ENCODE assay signal across 24 cellular contexts in the genomic region with DNA sequence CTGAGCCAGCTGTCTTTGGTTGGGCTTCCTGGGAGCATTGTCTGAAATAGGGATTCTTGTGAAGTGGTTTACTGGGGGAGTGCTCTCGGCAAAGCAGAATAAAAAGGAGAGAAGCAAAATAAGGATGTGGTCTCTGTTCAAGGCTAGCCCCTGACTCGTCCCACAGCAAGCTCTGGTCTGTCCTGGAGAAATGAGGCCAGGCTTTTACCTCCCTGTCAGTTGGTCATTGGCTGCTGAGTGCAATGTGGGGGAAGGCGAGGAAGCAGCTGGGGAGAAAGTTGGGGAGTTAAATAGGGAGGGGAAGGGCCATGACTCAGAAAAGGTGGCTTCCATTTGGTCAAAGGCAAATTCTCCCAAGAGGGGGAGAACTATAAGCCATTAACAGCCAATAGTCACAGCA.
DNase-seq lines count a peak whose midpoint lies in the region; ATAC-seq, FAIRE-seq and TF ChIP-seq lines count a peak whose summit lies in the region.
"Had no signal": no experiment of that assay in that cellular context is flagged by ENCODE, and none has a peak within 500 bp of the region (broad histone marks: within the 10 kb centered on the region; RNA-seq: fewer than 3 reads in every experiment).

No MANE protein-coding gene starts in this region.

- H2AFZ ChIP-seq in astrocyte (ENCODE audit: low read depth, low read length): no peak overlapping the region
- H2AFZ ChIP-seq: GM23248 had no signal

- ATAC-seq in GM18867 (IDR thresholded peaks at IDR 0.05; ENCODE audit: unreplicated experiment): no peak
- ATAC-seq: A549, K562 had no signal

- no peak overlapping the region for H3K4me2 ChIP-seq in astrocyte (ENCODE audit: low read length)
- H3K4me2 ChIP-seq: A549 had no signal

- no peaks in the 10 kb centered on the region for H3K36me3 ChIP-seq in astrocyte (ENCODE audit: insufficient read depth, low read length)
- H3K36me3 ChIP-seq: HAP-1 had no signal

- no peaks in the 10 kb centered on the region for H3K27me3 ChIP-seq in astrocyte (ENCODE audit: insufficient read depth, low read length)

- FAIRE-seq in astrocyte (lab: Jason Lieb, UNC): no peak
- FAIRE-seq: A549, K562 had no signal

- H3K79me2 ChIP-seq in astrocyte (ENCODE audit: insufficient read depth, low read length): no peaks in the 10 kb centered on the region

- no peak for TF ChIP-seq CTCF in HFFc6 (IDR thresholded peaks at IDR 0.05)
- no peak for TF ChIP-seq CTCF in astrocyte (IDR thresholded peaks at IDR 0.05; ENCODE audit: insufficient read depth, low read depth, low read length)
- no peak for TF ChIP-seq CTCF in nephron (IDR thresholded peaks at IDR 0.05; ENCODE audit: unreplicated experiment in 3 of 3)
- TF ChIP-seq CTCF in coronary artery (IDR thresholded peaks at IDR 0.05): no peak

- no peak overlapping the region for H3K9ac ChIP-seq in astrocyte (ENCODE audit: low read length)
- H3K9ac ChIP-seq: GM23248 had no signal

- H3K27ac ChIP-seq in astrocyte (ENCODE audit: low read depth, low read length) (no peak overlapping the region), coronary artery (no peak overlapping the region)
- H3K27ac ChIP-seq: A549, GM23248 had no signal

- peaks cover 25% of the 10 kb centered on the region for H3K4me1 ChIP-seq in astrocyte (ENCODE audit: insufficient read depth, low read length)
- H3K4me1 ChIP-seq: A549, HAP-1 had no signal

- H4K20me1 ChIP-seq in astrocyte (ENCODE audit: insufficient read depth, low read length): no peaks in the 10 kb centered on the region

- H3K4me1 Mint-ChIP-seq in HFFc6 (ENCODE audit: low read depth) (peaks cover 54% of the 10 kb centered on the region), astrocyte (ENCODE audit: low read depth, unreplicated experiment) (peaks cover 35% of the 10 kb centered on the region), nephron (peaks cover 50% of the 10 kb centered on the region)

- H3K36me3 Mint-ChIP-seq in HFFc6 (ENCODE audit: low read depth) (0 out of 2 replicates have a peak, but pooled peaks cover 4% of the 10 kb centered on the region), astrocyte (ENCODE audit: low read depth, unreplicated experiment) (no peaks in the 10 kb centered on the region), nephron (ENCODE audit: low read depth) (no peaks in the 10 kb centered on the region)

- no peaks in the 10 kb centered on the region for H3K9me3 ChIP-seq in astrocyte (ENCODE audit: insufficient read depth, low read depth, low read length)
- H3K9me3 ChIP-seq: A549, HAP-1 had no signal

- H3K9me3 Mint-ChIP-seq in HFFc6 (no peaks in the 10 kb centered on the region), astrocyte (ENCODE audit: unreplicated experiment) (peaks cover 4% of the 10 kb centered on the region), nephron (no peaks in the 10 kb centered on the region)
- H3K9me3 Mint-ChIP-seq: CD4-positive, alpha-beta T cell had no signal

- H3K27me3 Mint-ChIP-seq in HFFc6 (ENCODE audit: insufficient read depth) (peaks cover 3% of the 10 kb centered on the region; the same call in 1 of the 2 replicates), astrocyte (ENCODE audit: low read depth, unreplicated experiment) (no peaks in the 10 kb centered on the region), nephron (ENCODE audit: low read depth) (peaks cover 8% of the 10 kb centered on the region)
- H3K27me3 Mint-ChIP-seq: CD4-positive, alpha-beta T cell had no signal

- peak overlapping the region; percentile 53 for H3K27ac Mint-ChIP-seq in HFFc6
- H3K27ac Mint-ChIP-seq in astrocyte (ENCODE audit: unreplicated experiment): peak overlapping the region; percentile 87
- H3K27ac Mint-ChIP-seq in nephron: peak overlapping the region in 2 of 3 experiments; percentile 4 to 21
- H3K27ac Mint-ChIP-seq: CD4-positive, alpha-beta T cell had no signal

- no peak overlapping the region for H3K4me3 Mint-ChIP-seq in HFFc6
- peak overlapping the region; percentile 1 for H3K4me3 Mint-ChIP-seq in astrocyte (ENCODE audit: unreplicated experiment)
- H3K4me3 Mint-ChIP-seq in nephron: no peak overlapping the region
- H3K4me3 Mint-ChIP-seq: CD4-positive, alpha-beta T cell had no signal

- H3K4me3 ChIP-seq in astrocyte (ENCODE audit: insufficient read depth, low read depth, low read length) (no peak overlapping the region), coronary artery (no peak overlapping the region)
- H3K4me3 ChIP-seq: A549, GM23248, HAP-1, K562 had no signal

- DNase-seq in HFFc6 (no peak), M059J (ENCODE audit: low read depth) (peak; percentile 27), astrocyte (ENCODE audit: low read depth) (no peak), cerebellum (ENCODE audit: low spot score) (no peak), coronary artery (ENCODE audit: low spot score) (no peak), NCI-H1092 (lab: John Stamatoyannopoulos, UW) (no peak)
- DNase-seq: CD4-positive, alpha-beta T cell; DMS153; GDM1; GM23248; NCI-H1105 treated with DMSO at 0.1 percent for 48 hours; NCI-H1694 treated with DMSO at 0.1 percent for 48 hours; NCI-H2107; NCI-H2227 treated with DMSO at 0.1 percent for 48 hours; NCI-H524; NCI-H82; OCI-M1; RPMI8226; SIG-M5 had no signal

Comparison
In these comparisons a context has a peak if more than half of its experiments do, and no peak if none do; other contexts are left out.
1. H3K27ac Mint-ChIP-seq: peak in every context shown above with its lines; median percentile 87 in astrocyte; 53 in HFFc6; 12 in nephron.